26 cellular contexts compared by ENCODE assay signal in the genomic region with DNA sequence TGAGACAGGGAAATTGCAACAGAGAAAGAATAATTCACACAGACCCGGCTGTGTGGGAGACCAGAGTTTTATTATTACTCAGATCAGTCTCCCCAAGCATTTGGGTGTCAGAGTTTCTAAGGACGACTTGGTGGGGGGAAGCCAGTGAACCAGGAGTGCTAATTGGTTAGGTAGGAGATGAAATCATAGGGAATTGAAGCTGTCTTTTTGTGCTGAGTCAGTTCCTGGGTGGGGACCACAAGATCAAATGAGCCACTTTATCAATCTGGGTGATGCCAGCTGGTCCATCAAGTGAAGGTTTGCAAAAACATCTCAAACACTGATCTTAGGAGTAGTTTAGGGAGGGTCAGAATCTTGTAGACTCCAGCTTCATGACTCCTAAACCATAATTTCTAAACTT.
"Had no signal": no experiment of that assay in that cellular context is flagged by ENCODE, and none has a peak within 500 bp of the region (broad histone marks: within the 10 kb centered on the region; RNA-seq: fewer than 3 reads in every experiment).

No MANE protein-coding gene starts in this region.

- H3K9me3 ChIP-seq: psoas muscle, suprapubic skin, uterus had no signal

- H3K36me3 ChIP-seq: esophagus squamous epithelium, lower lobe of right lung, suprapubic skin, transverse colon, upper lobe of right lung, uterus had no signal

- H3K36me3 Mint-ChIP-seq: naive thymus-derived CD8-positive, alpha-beta T cell had no signal

- H3K4me1 ChIP-seq: esophagus squamous epithelium, lower lobe of right lung, psoas muscle, suprapubic skin, transverse colon, upper lobe of right lung, uterus had no signal

- DNase-seq: dermis blood vessel endothelial cell; effector memory CD4-positive, alpha-beta T cell; erythroblast; esophagus squamous epithelium; foreskin melanocyte; hypothalamus; kidney glomerular epithelial cell; left colon; left ventricle myocardium superior; lower lobe of right lung; naive thymus-derived CD8-positive, alpha-beta T cell; nephron progenitor cell; nucleus accumbens; posterior cingulate gyrus; psoas muscle; right cardiac atrium; small intestine; stimulated activated CD4-positive, alpha-beta T cell treated with anti-CD3 and anti-CD28 coated beads, Interleukin-15, amount 100 ng/mL, for 24 hours; stimulated activated CD4-positive, alpha-beta T cell treated with anti-CD3 and anti-CD28 coated beads, Interleukin-2, amount 100 ng/mL, for 48 hours; stimulated activated naive CD4-positive, alpha-beta T cell; stimulated activated naive CD8-positive, alpha-beta T cell treated with anti-CD3 and anti-CD28 coated beads, Interleukin-15, amount 100 ng/mL, for 72 hours; transverse colon; upper lobe of right lung; uterus had no signal

- H3K4me1 Mint-ChIP-seq: naive thymus-derived CD8-positive, alpha-beta T cell; nephron progenitor cell; stimulated activated naive CD8-positive, alpha-beta T cell treated with anti-CD3 and anti-CD28 coated beads, Interleukin-15, amount 100 ng/mL, for 72 hours had no signal

- ATAC-seq: left colon; left ventricle myocardium superior; lower lobe of right lung; naive thymus-derived CD8-positive, alpha-beta T cell; psoas muscle; right cardiac atrium; stimulated activated naive CD8-positive, alpha-beta T cell treated with anti-CD3 and anti-CD28 coated beads, Interleukin-15, amount 100 ng/mL, for 72 hours; upper lobe of right lung had no signal

- H3K27ac Mint-ChIP-seq: naive thymus-derived CD8-positive, alpha-beta T cell; nephron progenitor cell; stimulated activated naive CD8-positive, alpha-beta T cell treated with anti-CD3 and anti-CD28 coated beads, Interleukin-15, amount 100 ng/mL, for 72 hours had no signal

- H3K27me3 Mint-ChIP-seq: naive thymus-derived CD8-positive, alpha-beta T cell; stimulated activated naive CD8-positive, alpha-beta T cell treated with anti-CD3 and anti-CD28 coated beads, Interleukin-15, amount 100 ng/mL, for 72 hours had no signal

- H3K4me3 Mint-ChIP-seq: naive thymus-derived CD8-positive, alpha-beta T cell; nephron progenitor cell; stimulated activated naive CD8-positive, alpha-beta T cell treated with anti-CD3 and anti-CD28 coated beads, Interleukin-15, amount 100 ng/mL, for 72 hours had no signal

- H3K4me3 ChIP-seq: coronary artery, esophagus squamous epithelium, lower lobe of right lung, psoas muscle, suprapubic skin, transverse colon, upper lobe of right lung, uterus had no signal

- H3K27me3 ChIP-seq: esophagus squamous epithelium, suprapubic skin, transverse colon, upper lobe of right lung, uterus had no signal

- H3K27ac ChIP-seq: coronary artery, esophagus squamous epithelium, lower lobe of right lung, psoas muscle, suprapubic skin, transverse colon, upper lobe of right lung, uterus had no signal
